ENCODE assay signal across 13 cellular contexts in the genomic region with DNA sequence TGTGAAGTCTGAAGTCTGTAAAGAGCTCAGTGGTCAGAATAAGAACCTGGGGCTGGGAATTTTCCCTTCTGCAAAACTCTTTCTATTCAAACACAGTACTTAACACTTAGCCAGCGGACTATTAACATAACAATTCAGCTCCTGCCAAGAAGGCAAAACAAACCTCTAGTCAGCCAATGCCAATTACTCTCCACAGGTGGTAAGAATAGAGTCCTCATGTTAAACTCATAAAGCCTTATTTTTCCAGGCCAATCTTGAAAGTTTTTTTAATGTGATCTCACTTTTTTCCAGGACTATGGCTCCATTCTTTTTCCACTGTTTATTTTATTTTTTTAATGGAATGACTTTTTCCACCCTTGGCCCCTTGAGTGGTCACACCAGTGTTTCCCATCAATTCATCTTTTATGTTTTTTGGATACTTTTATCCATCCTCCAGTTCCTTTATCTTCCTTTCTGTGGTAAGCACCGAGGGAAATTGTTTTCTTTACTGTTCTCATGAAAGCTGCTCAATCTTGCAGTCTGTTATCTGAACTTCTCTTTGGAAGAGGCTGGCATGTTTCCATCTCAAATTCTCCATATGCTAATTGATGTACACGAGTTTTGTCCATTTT.
A peak's percentile ranks its signal among the peaks of the same experiment; 100 is the strongest.
DNase-seq lines count a peak whose midpoint lies in the region; ATAC-seq and TF ChIP-seq lines count a peak whose summit lies in the region.
"Had no signal": no experiment of that assay in that cellular context is flagged by ENCODE, and none has a peak within 500 bp of the region (broad histone marks: within the 10 kb centered on the region; RNA-seq: fewer than 3 reads in every experiment).

No MANE protein-coding gene starts in this region.

- no peaks in the 10 kb centered on the region for H4K20me1 ChIP-seq in Karpas-422 (ENCODE audit: insufficient read depth, low read depth, low read length)

- TF ChIP-seq CTCF in astrocyte of the cerebellum (IDR thresholded peaks at IDR 0.05; ENCODE audit: low read depth, low read length, missing control alignments): no peak

- no peaks in the 10 kb centered on the region for H3K9me2 ChIP-seq in Karpas-422 (replicated peaks; ENCODE audit: insufficient read depth, low read length)

- H3K9ac ChIP-seq in Karpas-422 (ENCODE audit: low read length): no peak overlapping the region

- ATAC-seq in Right ventricle myocardium inferior (peak; percentile 63), HG03175 (IDR thresholded peaks at IDR 0.05; ENCODE audit: unreplicated experiment) (no peak), GM18517 (IDR thresholded peaks at IDR 0.05; ENCODE audit: unreplicated experiment) (no peak)

- no peak overlapping the region for H2AFZ ChIP-seq in Karpas-422 (ENCODE audit: low read length)

- intact Hi-C loops in Right ventricle myocardium inferior (cut with DNase I): no loop called here
- intact Hi-C loops in cardiac septum (cut with DNase I): no loop called here

- no peak overlapping the region for H3K4me3 ChIP-seq in astrocyte of the cerebellum (ENCODE audit: low read depth, low read length)
- H3K4me3 ChIP-seq in Karpas-422 (ENCODE audit: low read length): no peak overlapping the region
- H3K4me3 ChIP-seq: tibial nerve had no signal

- H3K27ac ChIP-seq in Karpas-422 (ENCODE audit: low read length): no peak overlapping the region
- H3K27ac ChIP-seq: VCaP had no signal

- H3K4me2 ChIP-seq in Karpas-422 (ENCODE audit: low read depth, low read length, poor library complexity, severe bottlenecking): no peak overlapping the region

- no peaks in the 10 kb centered on the region for H3K79me2 ChIP-seq in Karpas-422 (ENCODE audit: low read length)

- H3K4me1 ChIP-seq in Karpas-422 (ENCODE audit: low read length): no peaks in the 10 kb centered on the region

- no peaks in the 10 kb centered on the region for H3K36me3 ChIP-seq in Karpas-422 (ENCODE audit: insufficient read depth, low read length)
- H3K36me3 ChIP-seq: tibial nerve had no signal

- DNase-seq in Right ventricle myocardium inferior (ENCODE audit: missing footprints) (no peak), cardiac septum (ENCODE audit: low spot score) (no peak), astrocyte of the cerebellum (ENCODE audit: low read depth) (peak; percentile 97), iPS DF 19.7 (ENCODE audit: low read depth, low spot score) (peak; percentile 88), Karpas-422 (no peak), activated gamma-delta T cell treated with Interleukin-2 at 50 U/mL for 16 hours (no peak)
- DNase-seq: ACHN, DMS53, NCI-H1048 had no signal

- in situ Hi-C loops in astrocyte of the cerebellum (cut with HindIII; ENCODE audit: low sequenced_read_pairs): loop anchor here (5.0 kb wide), 1 partner anchor 38 kb away; no protein-coding TSS in a partner anchor

- no peaks in the 10 kb centered on the region for H3K27me3 ChIP-seq in Karpas-422 (ENCODE audit: low read length)
- H3K27me3 ChIP-seq: tibial nerve had no signal

- H3K9me3 ChIP-seq in Karpas-422 (ENCODE audit: low read length): no peaks in the 10 kb centered on the region
- H3K9me3 ChIP-seq: tibial nerve had no signal

Comparison
In these comparisons a context has a peak if more than half of its experiments do, and no peak if none do; other contexts are left out.
1. DNase-seq: peak in astrocyte of the cerebellum (single experiment) and iPS DF 19.7 (single experiment); none in Right ventricle myocardium inferior (single experiment), cardiac septum (single experiment), Karpas-422 (single experiment) and activated gamma-delta T cell treated with Interleukin-2 at 50 U/mL for 16 hours (single experiment).